ENCODE assay signal across 8 cellular contexts in the genomic region with DNA sequence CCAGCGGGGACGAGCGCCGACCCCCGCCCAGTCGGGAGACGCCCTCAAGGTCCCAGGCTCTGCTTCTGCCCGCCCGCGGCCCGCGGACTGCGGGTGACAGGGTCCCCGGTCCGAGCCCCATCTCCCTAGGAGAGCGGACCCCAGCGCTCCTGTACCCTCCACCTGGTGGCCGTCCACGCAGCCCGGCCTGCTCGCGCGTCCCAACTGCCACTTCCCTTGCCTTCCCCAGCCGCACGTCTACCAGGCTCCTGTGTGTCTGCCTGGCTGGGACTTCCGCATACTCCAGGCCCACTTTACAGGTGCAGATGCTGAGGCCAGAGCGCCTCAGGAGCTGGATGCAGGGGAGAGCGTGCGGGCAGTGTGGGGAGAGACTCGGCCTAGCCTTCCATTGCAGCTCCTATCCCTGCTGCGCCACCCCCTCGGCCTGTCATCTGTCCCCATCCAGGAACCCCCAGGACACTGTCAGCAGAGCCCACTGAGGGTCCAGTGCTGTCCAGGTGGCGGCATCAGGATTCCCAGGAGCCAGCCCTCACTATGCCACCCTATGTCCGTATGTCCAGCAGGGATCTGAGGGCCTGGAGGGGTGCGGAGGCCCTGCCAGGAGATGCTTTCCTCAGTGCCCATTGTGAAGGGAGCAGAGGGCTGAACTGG. TPM values are rescaled to one million over a fixed set of nuclear protein-coding genes. Genes with fewer than 3 reads are reported as not detected.
DNase-seq lines count a peak whose midpoint lies in the region; TF ChIP-seq lines count a peak whose summit lies in the region.

No MANE protein-coding gene starts in this region.

- no peak overlapping the region for H3K27ac Mint-ChIP-seq in Caco-2 (ENCODE audit: unreplicated experiment)

- no peak overlapping the region for H3K27ac ChIP-seq in HUES64 (ENCODE audit: low read depth, low read length)
- peak overlapping the region; percentile 39 for H3K27ac ChIP-seq in cingulate gyrus (ENCODE audit: low read depth, low read length)

- peak overlapping the region; percentile 79 for H3K4me3 Mint-ChIP-seq in Caco-2 (ENCODE audit: unreplicated experiment)

- H3K36me3 ChIP-seq in Caco-2 (ENCODE audit: control insufficient read depth, insufficient read depth, low read length) (no peaks in the 10 kb centered on the region), HUES64 (ENCODE audit: insufficient read depth, low read length) (no peaks in the 10 kb centered on the region)

- H3K4me1 ChIP-seq in Caco-2 (no peaks in the 10 kb centered on the region; the same call in 1 of the 2 replicates), HUES64 (ENCODE audit: insufficient read depth, low read length) (no peaks in the 10 kb centered on the region), mononuclear cell (ENCODE audit: insufficient read depth, low read length) (peaks cover 11% of the 10 kb centered on the region)

- BruUV-seq in Caco-2 (replicated peaks; lab: Mats Ljungman, UMichigan), result no TSS peak

- 23% methylated on average over 35 of the region's 35 CpGs for WGBS in HUES64

- H3K9me3 ChIP-seq in Caco-2, result no peaks in the 10 kb centered on the region
- no peaks in the 10 kb centered on the region for H3K9me3 ChIP-seq in HUES64 (ENCODE audit: insufficient read depth, low read depth, low read length)
- no peaks in the 10 kb centered on the region for H3K9me3 ChIP-seq in mononuclear cell (ENCODE audit: low read depth, low read length)

- H3K9ac ChIP-seq in HUES64 (ENCODE audit: low read depth, low read length), result peak overlapping the region; percentile 62

- H3K36me3 Mint-ChIP-seq in Caco-2 (ENCODE audit: insufficient read depth, unreplicated experiment), result no peaks in the 10 kb centered on the region

- CTCF ChIA-PET in Caco-2 (lab: Charles Lee), result interaction anchor here (2.1 kb wide), 1 partner anchor 79 kb away, joined by 7 read pairs; no protein-coding TSS in a partner anchor

- H3K4me1 Mint-ChIP-seq in Caco-2 (ENCODE audit: low read depth, unreplicated experiment), result no peaks in the 10 kb centered on the region

- no peaks in the 10 kb centered on the region for H3K9me3 Mint-ChIP-seq in Caco-2 (ENCODE audit: unreplicated experiment)

- H3K27me3 ChIP-seq in Caco-2 (replicated peaks; ENCODE audit: control insufficient read depth, insufficient read depth, low read length) (no peaks in the 10 kb centered on the region), HUES64 (ENCODE audit: insufficient read depth, low read length) (no peaks in the 10 kb centered on the region; the same call in 1 of the 2 replicates), mononuclear cell (ENCODE audit: insufficient read depth, low read length) (no peaks in the 10 kb centered on the region)

- intact Hi-C loops in Caco-2 (cut with micrococcal nuclease; ENCODE audit: unreplicated experiment), result loop anchor here (2.0 kb wide), 1 partner anchor 201 kb away; no protein-coding TSS in a partner anchor

- peak in 1 of 2 experiments; percentile 23 for TF ChIP-seq CTCF in Caco-2 (IDR thresholded peaks at IDR 0.05; ENCODE audit: insufficient read depth in 1 of 2, low read depth in 1 of 2, low read length in 1 of 2, severe bottlenecking in 1 of 2, unreplicated experiment in 1 of 2)

- H3K27me3 Mint-ChIP-seq in Caco-2 (ENCODE audit: insufficient read depth, unreplicated experiment), result no peaks in the 10 kb centered on the region

- POLR2A ChIA-PET in Caco-2 (lab: Charles Lee), result no interaction called here

- DNase-seq in Caco-2, result peak in 1 of 2 experiments; percentile 41
- DNase-seq in NCI-H187 treated with DMSO at 0.1 percent for 48 hours (lab: John Stamatoyannopoulos, UW), result no peak
- no peak for DNase-seq in COR-L47 (lab: John Stamatoyannopoulos, UW)
- DNase-seq in midbrain (lab: John Stamatoyannopoulos, UW), result no peak
- DNase-seq in middle frontal gyrus (ENCODE audit: extremely low spot score, low spot score), result no peak

- peak overlapping the region; percentile 67 for H3K4me3 ChIP-seq in Caco-2 (ENCODE audit: low read depth, low read length)
- H3K4me3 ChIP-seq in HUES64 (ENCODE audit: low read length), result peak overlapping the region; percentile 72
- peak overlapping the region; percentile 42 for H3K4me3 ChIP-seq in mononuclear cell (ENCODE audit: low read length)

RNA-seq across cellular contexts. Expression of gene ANKRD9, which starts 8.0 kb away (rescaled TPM):
- total RNA-seq in Caco-2 (2022) (15.0 and 15.5 TPM in 2 replicates), mononuclear cell (12.4 TPM)
- 15.6 TPM for polyA plus RNA-seq in HUES64 (2013, experiment 1 of 2)
- 17.9 TPM for polyA plus RNA-seq in HUES64 (2013, experiment 2 of 2)
